Comparison of ENCODE assay signal across 1 cellular context in the genomic region with DNA sequence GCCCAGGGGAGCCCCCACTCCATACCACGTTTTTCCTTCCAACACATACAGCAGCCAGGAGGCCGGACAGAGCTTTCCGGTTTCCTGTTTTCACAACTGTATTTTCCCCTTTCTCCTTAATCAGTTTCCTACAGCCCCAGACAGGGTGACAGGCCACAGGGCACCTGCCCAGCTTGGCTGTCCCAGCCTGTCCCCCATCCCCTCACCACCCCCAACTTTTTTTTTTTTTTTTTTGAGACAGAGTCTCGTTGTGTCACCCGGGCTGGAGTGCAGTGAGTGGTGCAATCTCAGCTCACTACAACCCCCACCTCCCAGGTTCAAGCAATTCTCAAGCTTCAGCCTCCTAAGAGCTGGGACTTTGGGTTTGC.
TF ChIP-seq lines count a peak whose summit lies in the region.

No MANE protein-coding gene starts in this region.

TF ChIP-seq in HepG2, 621 proteins besides CTCF, POLR2A, EP300 and RAD21 (continued from another document):
- TF ChIP-seq IRF2 (CRISPR knock-in tag; IDR thresholded peaks at IDR 0.05) = no peak
- 0 out of 2 replicates have a peak, but pooled peaks have one; percentile 10 for TF ChIP-seq CCDC6 (CRISPR knock-in tag; IDR thresholded peaks at IDR 0.05)
- TF ChIP-seq TAF1 (CRISPR knock-in tag; IDR thresholded peaks at IDR 0.05) = 0 out of 2 replicates have a peak, but pooled peaks have one; percentile 4
- 0 out of 2 replicates have a peak, but pooled peaks have one; percentile 26 for TF ChIP-seq ETV5 (CRISPR knock-in tag; IDR thresholded peaks at IDR 0.05; ENCODE audit: borderline replicate concordance)
- TF ChIP-seq ZNF556 (CRISPR knock-in tag; IDR thresholded peaks at IDR 0.05; ENCODE audit: borderline replicate concordance) = no peak
- no peak for TF ChIP-seq KAT2B (IDR thresholded peaks at IDR 0.05; ENCODE audit: borderline replicate concordance, low read depth, low read length)
- TF ChIP-seq ZNF749 (CRISPR knock-in tag; IDR thresholded peaks at IDR 0.05; ENCODE audit: borderline replicate concordance) = no peak
- TF ChIP-seq PHF20 (CRISPR knock-in tag; IDR thresholded peaks at IDR 0.05) = 0 out of 2 replicates have a peak, but pooled peaks have one; percentile 41
- TF ChIP-seq SP140L (CRISPR knock-in tag; IDR thresholded peaks at IDR 0.05; ENCODE audit: borderline replicate concordance) = 0 out of 2 replicates have a peak, but pooled peaks have one; percentile 40
- TF ChIP-seq, protein P1, sequence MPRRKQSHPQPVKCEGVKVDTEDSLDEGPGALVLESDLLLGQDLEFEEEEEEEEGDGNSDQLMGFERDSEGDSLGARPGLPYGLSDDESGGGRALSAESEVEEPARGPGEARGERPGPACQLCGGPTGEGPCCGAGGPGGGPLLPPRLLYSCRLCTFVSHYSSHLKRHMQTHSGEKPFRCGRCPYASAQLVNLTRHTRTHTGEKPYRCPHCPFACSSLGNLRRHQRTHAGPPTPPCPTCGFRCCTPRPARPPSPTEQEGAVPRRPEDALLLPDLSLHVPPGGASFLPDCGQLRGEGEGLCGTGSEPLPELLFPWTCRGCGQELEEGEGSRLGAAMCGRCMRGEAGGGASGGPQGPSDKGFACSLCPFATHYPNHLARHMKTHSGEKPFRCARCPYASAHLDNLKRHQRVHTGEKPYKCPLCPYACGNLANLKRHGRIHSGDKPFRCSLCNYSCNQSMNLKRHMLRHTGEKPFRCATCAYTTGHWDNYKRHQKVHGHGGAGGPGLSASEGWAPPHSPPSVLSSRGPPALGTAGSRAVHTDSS (CRISPR knock-in tag; conservative IDR thresholded peaks at IDR 0.05) = no peak
- TF ChIP-seq ZNF30 (CRISPR knock-in tag; IDR thresholded peaks at IDR 0.05) = no peak
- TF ChIP-seq, protein P2, sequence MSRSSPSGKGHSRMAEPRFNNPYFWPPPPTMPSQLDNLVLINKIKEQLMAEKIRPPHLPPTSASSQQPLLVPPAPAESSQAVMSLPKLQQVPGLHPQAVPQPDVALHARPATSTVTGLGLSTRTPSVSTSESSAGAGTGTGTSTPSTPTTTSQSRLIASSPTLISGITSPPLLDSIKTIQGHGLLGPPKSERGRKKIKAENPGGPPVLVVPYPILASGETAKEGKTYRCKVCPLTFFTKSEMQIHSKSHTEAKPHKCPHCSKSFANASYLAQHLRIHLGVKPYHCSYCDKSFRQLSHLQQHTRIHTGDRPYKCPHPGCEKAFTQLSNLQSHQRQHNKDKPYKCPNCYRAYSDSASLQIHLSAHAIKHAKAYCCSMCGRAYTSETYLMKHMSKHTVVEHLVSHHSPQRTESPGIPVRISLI (CRISPR knock-in tag; IDR thresholded peaks at IDR 0.05; ENCODE audit: borderline replicate concordance) = peak; percentile 59
